In genomic region chr14:50085570-50086315, GRCh38 we compare ENCODE assay signal across 8 cellular contexts. TPM values are rescaled to one million over a fixed set of nuclear protein-coding genes. Genes with fewer than 3 reads are reported as not detected.
DNase-seq lines count a peak whose midpoint lies in the region; ATAC-seq lines count a peak whose summit lies in the region.

No MANE protein-coding gene starts in this region.

- no peaks in the 10 kb centered on the region for H3K9me3 Mint-ChIP-seq in activated T-helper 2 cell treated with anti-CD3 and anti-CD28 coated beads, Interferon-gamma antibody, Interleukin-2, Interleukin-4, amounts not matched to agents 10 μg/mL and 5 μg/mL and 100 μg/mL, durations not matched to agents 14 hours and 24 hours and 36 hours

- peak; percentile 80 for DNase-seq in AG08395 (ENCODE audit: low spot score)
- peak; percentile 9 for DNase-seq in activated T-helper 2 cell treated with anti-CD3 and anti-CD28 coated beads, Interferon-gamma antibody, Interleukin-2, Interleukin-4, amounts not matched to agents 10 μg/mL and 5 μg/mL and 100 μg/mL, durations not matched to agents 14 hours and 24 hours and 36 hours (ENCODE audit: low spot score)
- DNase-seq in renal cortical epithelial cell (ENCODE audit: low read depth), result peak; percentile 73
- no peak for DNase-seq in ecto neural progenitor cell (ENCODE audit: low spot score)
- DNase-seq in mucosa of gallbladder (ENCODE audit: low spot score), result no peak
- DNase-seq in SK-N-DZ (ENCODE audit: low spot score), result no peak

- peaks cover 80% of the 10 kb centered on the region for H3K4me1 Mint-ChIP-seq in activated T-helper 2 cell treated with anti-CD3 and anti-CD28 coated beads, Interferon-gamma antibody, Interleukin-2, Interleukin-4, amounts not matched to agents 10 μg/mL and 5 μg/mL and 100 μg/mL, durations not matched to agents 14 hours and 24 hours and 36 hours (ENCODE audit: low read depth)

- intact Hi-C loops in activated T-helper 2 cell treated with anti-CD3 and anti-CD28 coated beads, Interferon-gamma antibody, Interleukin-2, Interleukin-4, amounts not matched to agents 10 μg/mL and 5 μg/mL and 100 μg/mL, durations not matched to agents 14 hours and 24 hours and 36 hours (cut with micrococcal nuclease), result no loop called here

- H3K36me3 Mint-ChIP-seq in activated T-helper 2 cell treated with anti-CD3 and anti-CD28 coated beads, Interferon-gamma antibody, Interleukin-2, Interleukin-4, amounts not matched to agents 10 μg/mL and 5 μg/mL and 100 μg/mL, durations not matched to agents 14 hours and 24 hours and 36 hours (ENCODE audit: low read depth), result peaks cover 15% of the 10 kb centered on the region

- H3K27me3 Mint-ChIP-seq in activated T-helper 2 cell treated with anti-CD3 and anti-CD28 coated beads, Interferon-gamma antibody, Interleukin-2, Interleukin-4, amounts not matched to agents 10 μg/mL and 5 μg/mL and 100 μg/mL, durations not matched to agents 14 hours and 24 hours and 36 hours (ENCODE audit: low read depth), result no peaks in the 10 kb centered on the region

- peak overlapping the region; percentile 91 for H3K27ac Mint-ChIP-seq in activated T-helper 2 cell treated with anti-CD3 and anti-CD28 coated beads, Interferon-gamma antibody, Interleukin-2, Interleukin-4, amounts not matched to agents 10 μg/mL and 5 μg/mL and 100 μg/mL, durations not matched to agents 14 hours and 24 hours and 36 hours

- ATAC-seq in GM19025 (IDR thresholded peaks at IDR 0.05; ENCODE audit: low read depth, unreplicated experiment) (peak; percentile 44), HG03097 (IDR thresholded peaks at IDR 0.05; ENCODE audit: low FRiP score, unreplicated experiment) (peak; percentile 44)

- H3K4me3 Mint-ChIP-seq in activated T-helper 2 cell treated with anti-CD3 and anti-CD28 coated beads, Interferon-gamma antibody, Interleukin-2, Interleukin-4, amounts not matched to agents 10 μg/mL and 5 μg/mL and 100 μg/mL, durations not matched to agents 14 hours and 24 hours and 36 hours (ENCODE audit: low read depth), result peak overlapping the region; percentile 6

RNA-seq across cellular contexts. Expression of gene VCPKMT, which starts 30.6 kb away (rescaled TPM):
- total RNA-seq in activated T-helper 2 cell treated with anti-CD3 and anti-CD28 coated beads, Interferon-gamma antibody, Interleukin-2, Interleukin-4, amounts not matched to agents 10 μg/mL and 5 μg/mL and 100 μg/mL, durations not matched to agents 14 hours and 24 hours and 36 hours, result 9.7 and 10.1 TPM in 2 replicates
- 4.9 and 6.8 TPM in 2 replicates for total RNA-seq in renal cortical epithelial cell
- 6.3 TPM for total RNA-seq in mucosa of gallbladder
- polyA plus RNA-seq in SK-N-DZ (2014; cell fraction: cytosol; rRNA removed), result 11.8 and 13.6 TPM in 2 replicates
- 25.3 and 28.6 TPM in 2 replicates for polyA plus RNA-seq in SK-N-DZ (2014; cell fraction: nucleus; rRNA removed)

Comparison
In these comparisons a context has a peak if more than half of its experiments do, and no peak if none do; other contexts are left out.
1. DNase-seq: peak in AG08395 (single experiment), activated T-helper 2 cell treated with anti-CD3 and anti-CD28 coated beads, Interferon-gamma antibody, Interleukin-2, Interleukin-4, amounts not matched to agents 10 μg/mL and 5 μg/mL and 100 μg/mL, durations not matched to agents 14 hours and 24 hours and 36 hours (single experiment) and renal cortical epithelial cell (single experiment); none in ecto neural progenitor cell (single experiment), mucosa of gallbladder (single experiment) and SK-N-DZ (single experiment).